In genomic region chr17:76095943-76096342, GRCh38 we compare ENCODE assay signal across 28 cellular contexts. TPM values are rescaled to one million over a fixed set of nuclear protein-coding genes. Genes with fewer than 3 reads are reported as not detected.
DNase-seq lines count a peak whose midpoint lies in the region; ATAC-seq and TF ChIP-seq lines count a peak whose summit lies in the region.
"Had no signal": no experiment of that assay in that cellular context is flagged by ENCODE, and none has a peak within 500 bp of the region (broad histone marks: within the 10 kb centered on the region; RNA-seq: fewer than 3 reads in every experiment).

No MANE protein-coding gene starts in this region.

- no peak overlapping the region for H2AFZ ChIP-seq in GM23248

- H3K4me1 ChIP-seq in GM23248 (ENCODE audit: insufficient read depth) (peaks cover 11% of the 10 kb centered on the region), HEK293 (ENCODE audit: control insufficient read depth, insufficient read depth, low read length) (no peaks in the 10 kb centered on the region), spleen (peaks cover 0 to 10% (median 0%) of the 10 kb centered on the region in 6 donors)
- H3K4me1 ChIP-seq: Caco-2 had no signal

- H3K79me2 ChIP-seq in GM23248 (ENCODE audit: insufficient read depth): peaks cover 10% of the 10 kb centered on the region; the same call in 1 of the 2 replicates

- no peak for TF ChIP-seq POLR2A in spleen (IDR thresholded peaks at IDR 0.05)

- intact Hi-C loops in spleen (cut with DNase I; ENCODE audit: low total_unique reads): no loop called here

- H3K27ac ChIP-seq in GM23248 (peak overlapping the region; percentile 74; the same call in 1 of the 2 replicates), HEK293 (ENCODE audit: extremely low read depth, low read depth, low read length) (peak overlapping the region; percentile 31; the same call in 1 of the 2 replicates), spleen (no peak overlapping the region)
- H3K27ac ChIP-seq: KMS-11 had no signal

- no peak overlapping the region for H3K4me2 ChIP-seq in GM23248 (ENCODE audit: unreplicated experiment)
- H3K4me2 ChIP-seq: KMS-11 had no signal

- CTCF ChIA-PET in HEK293 (lab: Yijun Ruan, JAX): interaction anchor here (0.7 to 0.8 kb wide), 4 partner anchors 15 to 184 kb away, joined by 3 to 4 read pairs (median 4); no protein-coding TSS in a partner anchor

- DNase-seq in GM23248 (no peak), ecto neural progenitor cell (ENCODE audit: low spot score) (peak; percentile 37), spleen (peak; percentile 56), OCI-M2 (lab: John Stamatoyannopoulos, UW; ENCODE audit: unreplicated experiment) (no peak)
- DNase-seq: C1 segment of cervical spinal cord; Caco-2; CD8-positive, alpha-beta T cell; DMS 273 treated with DMSO at 0.1 percent for 48 hours; DMS79; EL; GDM1; IMR-90; MM.1S; NCI-H1694 treated with DMSO at 0.1 percent for 48 hours; NCI-H2081; NCI-H2227 treated with DMSO at 0.1 percent for 48 hours; NCI-H526 treated with DMSO at 0.1 percent for 48 hours; Right ventricle myocardium superior; RPMI8226 had no signal

- POLR2A ChIA-PET in HEK293 (lab: Yijun Ruan, JAX): interaction anchor here (2.0 kb wide), 1 partner anchor 10 kb away, joined by 6 read pairs; no protein-coding TSS in a partner anchor

- peaks cover 39% of the 10 kb centered on the region for H3K36me3 ChIP-seq in GM23248 (ENCODE audit: low read depth)
- H3K36me3 ChIP-seq in HEK293 (ENCODE audit: control insufficient read depth in 2 of 2, insufficient read depth in 1 of 2, low read length in 2 of 2): peaks cover 57 to 87% of the 10 kb centered on the region in 2 experiments
- H3K36me3 ChIP-seq in spleen: peaks cover 0 to 100% (median 92%) of the 10 kb centered on the region in 6 donors

- no peak for ATAC-seq in HG02588 (IDR thresholded peaks at IDR 0.05; ENCODE audit: unreplicated experiment)
- ATAC-seq in GM18517 (IDR thresholded peaks at IDR 0.05; ENCODE audit: unreplicated experiment): no peak
- ATAC-seq: CD8-positive, alpha-beta T cell; GM12878 had no signal

- H3K9me2 ChIP-seq in GM23248 (ENCODE audit: insufficient read depth): no peaks in the 10 kb centered on the region

- H3K4me3 ChIP-seq in GM23248: no peak overlapping the region
- H3K4me3 ChIP-seq in HEK293 (ENCODE audit: low read depth, low read length): no peak overlapping the region
- no peak overlapping the region for H3K4me3 ChIP-seq in spleen
- H3K4me3 ChIP-seq: GM12878 had no signal

- TF ChIP-seq CTCF in HEK293 (tag by site-specific recombination; IDR thresholded peaks at IDR 0.05) (no peak), spleen (IDR thresholded peaks at IDR 0.05 in 8 of 11, conservative IDR thresholded peaks at IDR 0.05 in 3 of 11) (no peak)

- H3K9ac ChIP-seq in GM23248: no peak overlapping the region
- H3K9ac ChIP-seq: KMS-11 had no signal

- in situ Hi-C loops in GM23248 (cut with MboI): no loop called here

- WGBS in GM23248 (ENCODE audit: low coverage in 1 of 2, low lambda C conversion rate in 2 of 2, missing lambda C conversion rate in 2 of 2), 2 experiments: 97% methylated on average over 13 of the region's 13 CpGs
- 87 to 98% (median 92%) methylated on average over 13 of the region's 13 CpGs for WGBS in spleen, 5 donors

- H3K9me3 ChIP-seq in GM23248 (ENCODE audit: low read depth) (no peaks in the 10 kb centered on the region), HEK293 (ENCODE audit: control insufficient read depth, insufficient read depth, low read depth, low read length) (no peaks in the 10 kb centered on the region), spleen (no peaks in the 10 kb centered on the region)
- H3K9me3 ChIP-seq: Caco-2 had no signal

- peaks cover 33% of the 10 kb centered on the region for H3F3A ChIP-seq in GM23248 (ENCODE audit: insufficient read depth)

- H4K20me1 ChIP-seq in GM23248 (ENCODE audit: insufficient read depth): no peaks in the 10 kb centered on the region

- no peaks in the 10 kb centered on the region for H3K27me3 ChIP-seq in GM23248 (replicated peaks; ENCODE audit: insufficient read depth)
- H3K27me3 ChIP-seq in spleen (replicated peaks in 1 of 7): no peaks in the 10 kb centered on the region

TF ChIP-seq in HEK293, 187 proteins besides CTCF, POLR2A, EP300 and RAD21:
- TF ChIP-seq ZNF629 (tag by site-specific recombination; IDR thresholded peaks at IDR 0.05): no peak
- no peak for TF ChIP-seq ZNF623 (tag by site-specific recombination; IDR thresholded peaks at IDR 0.05)
- no peak for TF ChIP-seq ZNF184 (tag by site-specific recombination; IDR thresholded peaks at IDR 0.05)
- TF ChIP-seq ZNF274 (IDR thresholded peaks at IDR 0.05; ENCODE audit: low read length): no peak
- TF ChIP-seq ZNF274 (tag by site-specific recombination; IDR thresholded peaks at IDR 0.05; ENCODE audit: borderline replicate concordance): no peak
- TF ChIP-seq SCRT1 (tag by site-specific recombination; IDR thresholded peaks at IDR 0.05; ENCODE audit: borderline replicate concordance): no peak
- TF ChIP-seq WT1 (tag by site-specific recombination; IDR thresholded peaks at IDR 0.05): no peak
- no peak for TF ChIP-seq ZNF621 (tag by site-specific recombination; IDR thresholded peaks at IDR 0.05)
- TF ChIP-seq ZNF114 (tag by site-specific recombination; IDR thresholded peaks at IDR 0.05): no peak
- TF ChIP-seq ZBTB1 (tag by site-specific recombination; IDR thresholded peaks at IDR 0.05): no peak
- TF ChIP-seq ZNF658 (tag by site-specific recombination; IDR thresholded peaks at IDR 0.05): no peak
- TF ChIP-seq ZNF549 (tag by site-specific recombination; IDR thresholded peaks at IDR 0.05): no peak
- TF ChIP-seq ZNF354C (tag by site-specific recombination; IDR thresholded peaks at IDR 0.05; ENCODE audit: borderline replicate concordance, low read depth): no peak
- no peak for TF ChIP-seq REPIN1 (tag by site-specific recombination; IDR thresholded peaks at IDR 0.05; ENCODE audit: low read depth)
- no peak for TF ChIP-seq KLF1 (tag by site-specific recombination; IDR thresholded peaks at IDR 0.05)

RNA-seq across cellular contexts. Expression of gene EXOC7, which starts 7.6 kb away (rescaled TPM):
- total RNA-seq in GM23248 (2014; rRNA removed; shearing (Covaris generic)): 88.0 and 101 TPM in 2 replicates
- 98.6 and 101 TPM in 2 replicates for polyA plus RNA-seq in GM23248 (2016; fragmentation: Nextera tagmentation; extraction: Ambion mirVana)
- 100 to 1,000 TPM in 4 of 7 donors, 10 to 100 TPM in 3; 64.5 to 128 (median 104) TPM for total RNA-seq in spleen
- 10 to 100 TPM; 26.2 to 51.5 (median 35.0) TPM for polyA plus RNA-seq in spleen

RNA-seq across cellular contexts. Expression of gene ZACN, which starts 17.0 kb away (rescaled TPM):
- total RNA-seq in GM23248 (2014; rRNA removed; shearing (Covaris generic)): 0.51 TPM in 1 of 2 replicates, not detected in the other
- polyA plus RNA-seq in GM23248 (2016; fragmentation: Nextera tagmentation; extraction: Ambion mirVana) (0.85 and 1.9 TPM in 2 replicates), spleen (1 to 10 TPM; 1.0 to 1.9 (median 1.4) TPM)
- under 1 TPM in 2 of 7 donors, not detected in 5; 0.17 to 0.27 TPM for total RNA-seq in spleen
- total RNA-seq: A673, H4, IMR-90, Right ventricle myocardium superior had no signal
- polyA plus RNA-seq: IMR-90 had no signal

RNA-seq across cellular contexts. Expression of gene GALR2, which starts 21.4 kb away (rescaled TPM):
- not detected in 2 replicates for total RNA-seq in GM23248 (2014; rRNA removed; shearing (Covaris generic))
- polyA plus RNA-seq in GM23248 (2016; fragmentation: Nextera tagmentation; extraction: Ambion mirVana) (0.18 TPM in 1 of 2 replicates, not detected in the other), spleen (under 1 TPM in 1 of 3 donors, not detected in 2; 0.06 TPM)
- under 1 TPM in 3 of 7 donors, not detected in 4; 0.26 to 0.93 (median 0.51) TPM for total RNA-seq in spleen
- total RNA-seq: A673, IMR-90, NCI-H460, Right ventricle myocardium superior had no signal

RNA-seq across cellular contexts. Expression of gene SRP68, which starts 23.6 kb away (rescaled TPM):
- 28.8 and 38.2 TPM in 2 replicates for total RNA-seq in GM23248 (2014; rRNA removed; shearing (Covaris generic))
- polyA plus RNA-seq in GM23248 (2016; fragmentation: Nextera tagmentation; extraction: Ambion mirVana) (69.8 and 76.5 TPM in 2 replicates), spleen (10 to 100 TPM; 24.5 to 40.9 (median 26.8) TPM)
- 10 to 100 TPM; 39.4 to 62.0 (median 56.1) TPM for total RNA-seq in spleen

RNA-seq across cellular contexts. Expression of gene FOXJ1, which starts 45.1 kb away (rescaled TPM):
- total RNA-seq in GM23248 (2014; rRNA removed; shearing (Covaris generic)): not detected in 2 replicates
- polyA plus RNA-seq in GM23248 (2016; fragmentation: Nextera tagmentation; extraction: Ambion mirVana) (not detected in 2 replicates), spleen (under 1 TPM in 1 of 3 donors, not detected in 2; 0.05 TPM)
- under 1 TPM in 1 of 7 donors, not detected in 6; 0.13 TPM for total RNA-seq in spleen
- total RNA-seq: GM12878, H4, IMR-90, NCI-H460, Right ventricle myocardium superior, SK-MEL-5 had no signal
- polyA plus RNA-seq: GM12878 had no signal

Comparison
In these comparisons a context has a peak if more than half of its experiments do, and no peak if none do; other contexts are left out.
1. DNase-seq: peak in ecto neural progenitor cell (single experiment) and spleen (single experiment); none in GM23248 (single experiment) and OCI-M2 (single experiment).
2. H3K27ac ChIP-seq: peak in GM23248 (single experiment) and HEK293 (single experiment); none in spleen (0 of 8).